Comparison of ENCODE assay signal across 21 cellular contexts in genomic region chrX:70032797-70033196, GRCh38. TPM values are rescaled to one million over a fixed set of nuclear protein-coding genes. Genes with fewer than 3 reads are reported as not detected.
"Had no signal": no experiment of that assay in that cellular context is flagged by ENCODE, and none has a peak within 500 bp of the region (broad histone marks: within the 10 kb centered on the region; RNA-seq: fewer than 3 reads in every experiment).

No MANE protein-coding gene starts in this region.

- DNase-seq: activated B cell treated with CpG ODN at 0.5 μM for 24 hours; cortex of kidney; effector CD4-positive, alpha-beta T cell; pancreas; small intestine had no signal

- H3K27ac Mint-ChIP-seq: activated B cell treated with CpG ODN at 0.5 μM for 24 hours; activated CD4-positive, alpha-beta T cell treated with anti-CD3 and anti-CD28 coated beads, Interleukin-2, amount 10 ng/mL, durations not matched to agents 24 days and 14 days; activated CD8-positive, alpha-beta T cell treated with anti-CD3 and anti-CD28 coated beads, Interleukin-2, amount 10 ng/mL, durations not matched to agents 7 days and 5 days; activated naive CD4-positive, alpha-beta T cell treated with anti-CD3 and anti-CD28 coated beads for 36 hours; activated T-cell treated with anti-CD3 and anti-CD28 coated beads, Interleukin-2, amount 50 U/mL, for 24 hours; stimulated activated effector memory CD8-positive, alpha-beta T cell treated with anti-CD3 and anti-CD28 coated beads, Interleukin-12 subunit alpha, Interleukin-12 subunit beta, amount 100 ng/mL, for 72 hours; type B pancreatic cell had no signal

- H3K9me3 ChIP-seq: mucosa of descending colon, neutrophil, pancreas, right lobe of liver, testis had no signal

- H3K36me3 Mint-ChIP-seq: naive thymus-derived CD4-positive, alpha-beta T cell; stimulated activated effector memory CD8-positive, alpha-beta T cell treated with anti-CD3 and anti-CD28 coated beads, Interleukin-12 subunit alpha, Interleukin-12 subunit beta, amount 100 ng/mL, for 72 hours; type B pancreatic cell had no signal

- H3K4me3 Mint-ChIP-seq: activated B cell treated with CpG ODN at 0.5 μM for 24 hours; activated CD4-positive, alpha-beta T cell treated with anti-CD3 and anti-CD28 coated beads, Interleukin-2, amount 10 ng/mL, durations not matched to agents 24 days and 14 days; activated CD8-positive, alpha-beta T cell treated with anti-CD3 and anti-CD28 coated beads, Interleukin-2, amount 10 ng/mL, durations not matched to agents 7 days and 5 days; activated naive CD4-positive, alpha-beta T cell treated with anti-CD3 and anti-CD28 coated beads for 36 hours; activated T-cell treated with anti-CD3 and anti-CD28 coated beads, Interleukin-2, amount 50 U/mL, for 24 hours; stimulated activated effector memory CD8-positive, alpha-beta T cell treated with anti-CD3 and anti-CD28 coated beads, Interleukin-12 subunit alpha, Interleukin-12 subunit beta, amount 100 ng/mL, for 72 hours; type B pancreatic cell had no signal

- H3K4me1 ChIP-seq: pancreas, right lobe of liver, testis had no signal

- H3K9me3 Mint-ChIP-seq: activated B cell treated with CpG ODN at 0.5 μM for 24 hours; activated CD4-positive, alpha-beta T cell treated with anti-CD3 and anti-CD28 coated beads, Interleukin-2, amount 10 ng/mL, durations not matched to agents 24 days and 14 days; activated naive CD4-positive, alpha-beta T cell treated with anti-CD3 and anti-CD28 coated beads for 36 hours; activated T-cell treated with anti-CD3 and anti-CD28 coated beads, Interleukin-2, amount 50 U/mL, for 24 hours; naive thymus-derived CD4-positive, alpha-beta T cell; stimulated activated effector memory CD8-positive, alpha-beta T cell treated with anti-CD3 and anti-CD28 coated beads, Interleukin-12 subunit alpha, Interleukin-12 subunit beta, amount 100 ng/mL, for 72 hours; type B pancreatic cell had no signal

- ATAC-seq: activated CD8-positive, alpha-beta T cell treated with anti-CD3 and anti-CD28 coated beads, Interleukin-2, amount 10 ng/mL, durations not matched to agents 7 days and 5 days; stimulated activated effector memory CD8-positive, alpha-beta T cell treated with anti-CD3 and anti-CD28 coated beads, Interleukin-12 subunit alpha, Interleukin-12 subunit beta, amount 100 ng/mL, for 72 hours had no signal

- H3K27me3 ChIP-seq: neutrophil, right lobe of liver, testis had no signal

- H3K36me3 ChIP-seq: neutrophil, pancreas, right lobe of liver had no signal

- H3K4me3 ChIP-seq: mucosa of descending colon, pancreas, right lobe of liver, testis had no signal

- H3K4me1 Mint-ChIP-seq: activated B cell treated with CpG ODN at 0.5 μM for 24 hours; stimulated activated effector memory CD8-positive, alpha-beta T cell treated with anti-CD3 and anti-CD28 coated beads, Interleukin-12 subunit alpha, Interleukin-12 subunit beta, amount 100 ng/mL, for 72 hours had no signal

- H3K27ac ChIP-seq: neutrophil, pancreas, right lobe of liver, testis had no signal

- H3K27me3 Mint-ChIP-seq: activated B cell treated with CpG ODN at 0.5 μM for 24 hours; activated CD4-positive, alpha-beta T cell treated with anti-CD3 and anti-CD28 coated beads, Interleukin-2, amount 10 ng/mL, durations not matched to agents 24 days and 14 days; naive thymus-derived CD4-positive, alpha-beta T cell; type B pancreatic cell had no signal

RNA-seq across cellular contexts. Expression of gene AWAT2, which starts 16.9 kb away (rescaled TPM):
- total RNA-seq: activated B cell treated with CpG ODN at 0.5 μM for 24 hours; activated CD4-positive, alpha-beta T cell treated with anti-CD3 and anti-CD28 coated beads, Interleukin-2, amount 10 ng/mL, durations not matched to agents 24 days and 14 days; activated CD8-positive, alpha-beta T cell treated with anti-CD3 and anti-CD28 coated beads, Interleukin-2, amount 10 ng/mL, durations not matched to agents 7 days and 5 days; activated naive CD4-positive, alpha-beta T cell treated with anti-CD3 and anti-CD28 coated beads for 36 hours; fibroblast of villous mesenchyme; liver; mucosa of descending colon; naive thymus-derived CD4-positive, alpha-beta T cell; pancreas; right lobe of liver; T-helper 2 cell treated with Interferon-gamma antibody and Interleukin-4, amounts not matched to agents 100 ng/mL and 5 ng/mL, for 36 hours had no signal
- polyA plus RNA-seq: esophagus; liver; naive thymus-derived CD4-positive, alpha-beta T cell; pancreas; small intestine had no signal

RNA-seq across cellular contexts. Expression of gene OTUD6A, which starts 29.5 kb away (rescaled TPM):
- total RNA-seq: activated B cell treated with CpG ODN at 0.5 μM for 24 hours; activated CD4-positive, alpha-beta T cell treated with anti-CD3 and anti-CD28 coated beads, Interleukin-2, amount 10 ng/mL, durations not matched to agents 24 days and 14 days; activated CD8-positive, alpha-beta T cell treated with anti-CD3 and anti-CD28 coated beads, Interleukin-2, amount 10 ng/mL, durations not matched to agents 7 days and 5 days; activated naive CD4-positive, alpha-beta T cell treated with anti-CD3 and anti-CD28 coated beads for 36 hours; fibroblast of villous mesenchyme; liver; mucosa of descending colon; naive thymus-derived CD4-positive, alpha-beta T cell; pancreas; pulmonary artery endothelial cell; right lobe of liver; T-helper 2 cell treated with Interferon-gamma antibody and Interleukin-4, amounts not matched to agents 100 ng/mL and 5 ng/mL, for 36 hours had no signal
- polyA plus RNA-seq: esophagus; liver; naive thymus-derived CD4-positive, alpha-beta T cell; pancreas; small intestine had no signal
